10 cellular contexts compared by ENCODE assay signal in genomic region chr2:235416816-235417499, GRCh38.
DNase-seq lines count a peak whose midpoint lies in the region; ATAC-seq and TF ChIP-seq lines count a peak whose summit lies in the region.
"Had no signal": no experiment of that assay in that cellular context is flagged by ENCODE, and none has a peak within 500 bp of the region (broad histone marks: within the 10 kb centered on the region; RNA-seq: fewer than 3 reads in every experiment).

No MANE protein-coding gene starts in this region.

- H3K4me1 ChIP-seq in duodenal mucosa (ENCODE audit: control insufficient read depth in 1 of 2, insufficient read depth in 2 of 2, low read length in 2 of 2) (peaks cover 0 to 3% of the 10 kb centered on the region in 2 donors), lung (ENCODE audit: control insufficient read depth in 2 of 2, insufficient read depth in 2 of 2, low read length in 2 of 2) (peaks cover 4 to 9% of the 10 kb centered on the region in 2 donors)
- H3K4me1 ChIP-seq: foreskin keratinocyte had no signal

- H3K27me3 Mint-ChIP-seq in mesothelial cell of epicardium (ENCODE audit: low read depth) (peaks cover 2% of the 10 kb centered on the region), natural killer cell (ENCODE audit: low read depth in 2 of 2) (peaks cover 16 to 39% of the 10 kb centered on the region in 2 donors)

- ATAC-seq in lung (ENCODE audit: insufficient read depth, low FRiP score) (peak; percentile 66), natural killer cell (no peak)
- ATAC-seq: foreskin keratinocyte, HCT116 had no signal

- H3K4me1 Mint-ChIP-seq in mesothelial cell of epicardium (no peaks in the 10 kb centered on the region), natural killer cell (no peaks in the 10 kb centered on the region)

- H3K9ac ChIP-seq in duodenal mucosa (ENCODE audit: low read depth in 1 of 2, low read length in 2 of 2), result no peak overlapping the region

- no peaks in the 10 kb centered on the region for H3K27me3 ChIP-seq in duodenal mucosa (ENCODE audit: control insufficient read depth in 1 of 2, insufficient read depth in 2 of 2, low read length in 2 of 2)
- no peaks in the 10 kb centered on the region for H3K27me3 ChIP-seq in lung (ENCODE audit: control insufficient read depth, insufficient read depth)

- intact Hi-C loops in natural killer cell (cut with micrococcal nuclease), result no loop called here

- H3K27ac Mint-ChIP-seq in mesothelial cell of epicardium, result no peak overlapping the region
- H3K27ac Mint-ChIP-seq in natural killer cell, result no peak overlapping the region

- H3K4me3 ChIP-seq in duodenal mucosa (ENCODE audit: low read depth in 1 of 2, low read length in 2 of 2) (no peak overlapping the region), lung (no peak overlapping the region)

- no peaks in the 10 kb centered on the region for H3K36me3 Mint-ChIP-seq in mesothelial cell of epicardium
- no peaks in the 10 kb centered on the region for H3K36me3 Mint-ChIP-seq in natural killer cell

- TF ChIP-seq CTCF in lung (IDR thresholded peaks at IDR 0.05; ENCODE audit: control extremely low read depth, extremely low read depth), result no peak
- TF ChIP-seq CTCF in mesothelial cell of epicardium (IDR thresholded peaks at IDR 0.05; ENCODE audit: unreplicated experiment), result no peak
- TF ChIP-seq CTCF in natural killer cell (IDR thresholded peaks at IDR 0.05), result no peak

- H3K9me3 ChIP-seq in duodenal mucosa (ENCODE audit: control insufficient read depth in 1 of 2, low read length in 2 of 2), result no peaks in the 10 kb centered on the region
- no peaks in the 10 kb centered on the region for H3K9me3 ChIP-seq in lung (ENCODE audit: control insufficient read depth in 2 of 2, insufficient read depth in 1 of 2, low read length in 1 of 2)

- H3K27ac ChIP-seq in duodenal mucosa (ENCODE audit: low read depth, low read length), result peak overlapping the region; percentile 11
- H3K27ac ChIP-seq in lung (ENCODE audit: low read depth in 1 of 2, low read length in 1 of 2), result peak overlapping the region in 1 of 2 donors; percentile 60
- H3K27ac ChIP-seq: foreskin keratinocyte had no signal

- 17 to 28% methylated on average over 7 of the region's 7 CpGs for WGBS in lung, 2 donors

- peaks cover 9% of the 10 kb centered on the region for H3K9me3 Mint-ChIP-seq in mesothelial cell of epicardium
- no peaks in the 10 kb centered on the region for H3K9me3 Mint-ChIP-seq in natural killer cell

- no peak overlapping the region for H3K4me3 Mint-ChIP-seq in mesothelial cell of epicardium
- H3K4me3 Mint-ChIP-seq in natural killer cell, result no peak overlapping the region

- no peaks in the 10 kb centered on the region for H3K36me3 ChIP-seq in duodenal mucosa (ENCODE audit: control insufficient read depth in 1 of 2, insufficient read depth in 2 of 2, low read length in 2 of 2)
- H3K36me3 ChIP-seq in lung (ENCODE audit: control insufficient read depth in 2 of 2, insufficient read depth in 2 of 2, low read length in 2 of 2), result no peaks in the 10 kb centered on the region

- DNase-seq in AG08395 (ENCODE audit: low spot score), result peak; percentile 58
- DNase-seq in NCI-H2029 (lab: John Stamatoyannopoulos, UW), result peak; percentile 63
- peak; percentile 51 for DNase-seq in lung (ENCODE audit: low spot score)
- no peak for DNase-seq in activated CD8-positive, alpha-beta memory T cell treated with anti-CD3 and anti-CD28 coated beads, Interleukin-2, amount 50 U/mL, for 4 hours
- no peak for DNase-seq in mesothelial cell of epicardium (ENCODE audit: low spot score in 2 of 2, unreplicated experiment in 2 of 2)
- DNase-seq in NCI-H524 (lab: John Stamatoyannopoulos, UW), result no peak
- DNase-seq in natural killer cell, result no peak
- DNase-seq: foreskin keratinocyte had no signal

Comparison
In these comparisons a context has a peak if more than half of its experiments do, and no peak if none do; other contexts are left out.
1. DNase-seq: peak in AG08395 (single experiment), NCI-H2029 (single experiment) and lung (single experiment); none in activated CD8-positive, alpha-beta memory T cell treated with anti-CD3 and anti-CD28 coated beads, Interleukin-2, amount 50 U/mL, for 4 hours (single experiment), mesothelial cell of epicardium (0 of 2), NCI-H524 (0 of 2) and natural killer cell (single experiment).